23 cellular contexts compared by ENCODE assay signal in genomic region chr9:122030357-122030756, GRCh38.
"Had no signal": no experiment of that assay in that cellular context is flagged by ENCODE, and none has a peak within 500 bp of the region (broad histone marks: within the 10 kb centered on the region; RNA-seq: fewer than 3 reads in every experiment).

No MANE protein-coding gene starts in this region.

- ATAC-seq: gastroesophageal sphincter, heart left ventricle, left colon, left ventricle myocardium superior, lower lobe of right lung, mucosa of descending colon had no signal

- H3K79me2 ChIP-seq: hepatocyte had no signal

- H3K27ac ChIP-seq: coronary artery, esophagus muscularis mucosa, foreskin keratinocyte, gastroesophageal sphincter, heart left ventricle, hepatocyte, lower lobe of right lung had no signal

- FAIRE-seq: colon, endothelial cell of umbilical vein, frontal cortex, kidney had no signal

- H2AFZ ChIP-seq: hepatocyte had no signal

- H3K36me3 ChIP-seq: lower lobe of right lung had no signal

- H3K9me3 ChIP-seq: esophagus muscularis mucosa, gastroesophageal sphincter, lower lobe of right lung, mucosa of descending colon had no signal

- DNase-seq: dermis blood vessel endothelial cell; dorsolateral prefrontal cortex; effector CD4-positive, alpha-beta T cell; effector memory CD4-positive, alpha-beta T cell; heart left ventricle; hypothalamus; immature natural killer cell; islet precursor cell; kidney; left colon; left ventricle myocardium superior; lower lobe of right lung; mesenchymal stem cell; mucosa of descending colon; naive B cell had no signal

- H3K27me3 ChIP-seq: dorsolateral prefrontal cortex, esophagus muscularis mucosa, foreskin keratinocyte, gastroesophageal sphincter, heart left ventricle, hepatocyte had no signal

- H3K4me3 ChIP-seq: coronary artery, dorsolateral prefrontal cortex, esophagus muscularis mucosa, gastroesophageal sphincter, heart left ventricle, hepatocyte, lower lobe of right lung, mucosa of descending colon had no signal

- H3K4me2 ChIP-seq: hepatocyte had no signal

- H3K4me1 ChIP-seq: foreskin keratinocyte, heart left ventricle had no signal
